Comparison of ENCODE assay signal across 11 cellular contexts in genomic region chr9:133274236-133275104, GRCh38. TPM values are rescaled to one million over a fixed set of nuclear protein-coding genes. Genes with fewer than 3 reads are reported as not detected.
DNase-seq lines count a peak whose midpoint lies in the region; ATAC-seq and TF ChIP-seq lines count a peak whose summit lies in the region.
"Had no signal": no experiment of that assay in that cellular context is flagged by ENCODE, and none has a peak within 500 bp of the region (broad histone marks: within the 10 kb centered on the region; RNA-seq: fewer than 3 reads in every experiment).

No MANE protein-coding gene starts in this region.

- H3K9me3 ChIP-seq in NT2/D1 (ENCODE audit: insufficient read depth, low read length) (peaks cover 15% of the 10 kb centered on the region; the same call in 1 of the 2 replicates), mesodermal cell (ENCODE audit: control insufficient read depth, low read length) (peaks cover 10% of the 10 kb centered on the region), subcutaneous abdominal adipose tissue (ENCODE audit: control insufficient read depth in 5 of 5, low read length in 5 of 5) (peaks cover 0 to 14% (median 11%) of the 10 kb centered on the region in 5 donors)

- ATAC-seq in GM21737 (IDR thresholded peaks at IDR 0.05; ENCODE audit: unreplicated experiment): no peak

- H3K9ac ChIP-seq in NT2/D1 (ENCODE audit: insufficient read length, low read depth): peak overlapping the region; percentile 81
- H3K9ac ChIP-seq in subcutaneous abdominal adipose tissue (ENCODE audit: low read length in 5 of 5): peak overlapping the region in 2 of 5 donors; percentile 51 to 64

- H3K36me3 ChIP-seq in NT2/D1 (ENCODE audit: insufficient read depth, insufficient read length, low read length) (no peaks in the 10 kb centered on the region), mesodermal cell (ENCODE audit: control insufficient read depth, insufficient read depth, low read length) (no peaks in the 10 kb centered on the region), subcutaneous abdominal adipose tissue (ENCODE audit: control insufficient read depth in 5 of 5, insufficient read depth in 5 of 5, low read length in 5 of 5) (no peaks in the 10 kb centered on the region)
- H3K36me3 ChIP-seq: brain microvascular endothelial cell had no signal

- WGBS in mesodermal cell (ENCODE audit: insufficient coverage in 2 of 2), 2 experiments: 62 to 72% methylated on average over 43 to 54 of the region's 60 CpGs

- H3K27me3 ChIP-seq in NT2/D1 (ENCODE audit: insufficient read depth, insufficient read length) (peaks cover 58% of the 10 kb centered on the region), subcutaneous abdominal adipose tissue (ENCODE audit: control insufficient read depth in 5 of 5, insufficient read depth in 4 of 5, low read length in 5 of 5) (peaks cover 10 to 29% (median 15%) of the 10 kb centered on the region in 5 donors)

- H3K4me3 ChIP-seq in NT2/D1 (ENCODE audit: insufficient read length, low read depth): peak overlapping the region; percentile 53
- peak overlapping the region; percentile 64 for H3K4me3 ChIP-seq in epithelial cell of proximal tubule (ENCODE audit: low read depth, low read length)
- peak overlapping the region; percentile 41 for H3K4me3 ChIP-seq in mesodermal cell (ENCODE audit: extremely low read depth, insufficient read depth, low read length, poor library complexity, severe bottlenecking)
- peak overlapping the region in 3 of 5 donors; percentile 17 to 64 (median 59) for H3K4me3 ChIP-seq in subcutaneous abdominal adipose tissue (ENCODE audit: low read depth in 1 of 5, low read length in 5 of 5)

- DNase-seq in NT2/D1 (ENCODE audit: low read depth, low spot score): no peak
- DNase-seq in epithelial cell of proximal tubule (ENCODE audit: low read depth): no peak
- DNase-seq in COLO668 (lab: John Stamatoyannopoulos, UW; ENCODE audit: unreplicated experiment): no peak
- no peak for DNase-seq in kidney glomerular epithelial cell (lab: John Stamatoyannopoulos, UW)
- DNase-seq: brain microvascular endothelial cell; foreskin fibroblast; NK-92 treated with Interleukin-12 subunit alpha and Interleukin-12 subunit beta, amount 100 ng/mL, for 24 hours had no signal

- no peak overlapping the region for H3K27ac ChIP-seq in mesodermal cell (ENCODE audit: low read depth, low read length, severe bottlenecking)
- H3K27ac ChIP-seq in subcutaneous abdominal adipose tissue (ENCODE audit: low read depth, low read length): no peak overlapping the region
- H3K27ac ChIP-seq: brain microvascular endothelial cell had no signal

- TF ChIP-seq CTCF in epithelial cell of proximal tubule (conservative IDR thresholded peaks at IDR 0.05; ENCODE audit: low read depth, low read length): no peak

- H3K4me1 ChIP-seq in NT2/D1 (ENCODE audit: insufficient read depth, insufficient read length) (no peaks in the 10 kb centered on the region), mesodermal cell (ENCODE audit: control insufficient read depth, insufficient read depth, low read length, poor library complexity, severe bottlenecking) (no peaks in the 10 kb centered on the region), subcutaneous abdominal adipose tissue (ENCODE audit: control insufficient read depth in 5 of 5, insufficient read depth in 5 of 5, low read length in 5 of 5) (peaks cover 0 to 11% (median 9%) of the 10 kb centered on the region in 5 donors)

RNA-seq across cellular contexts. Expression of gene ABO, which starts 0.5 kb away (rescaled TPM):
- 0.65 and 2.5 TPM in 2 replicates for total RNA-seq in epithelial cell of proximal tubule
- 0.48 TPM for polyA plus RNA-seq in mesodermal cell (2013, experiment 1 of 2)
- 0.40 TPM for polyA plus RNA-seq in mesodermal cell (2013, experiment 2 of 2)
- total RNA-seq: Daoy had no signal
